ENCODE assay signal across 19 cellular contexts in genomic region chr1:26476958-26477357, GRCh38. TPM values are rescaled to one million over a fixed set of nuclear protein-coding genes. Genes with fewer than 3 reads are reported as not detected.
DNase-seq lines count a peak whose midpoint lies in the region; ATAC-seq and TF ChIP-seq lines count a peak whose summit lies in the region.
"Had no signal": no experiment of that assay in that cellular context is flagged by ENCODE, and none has a peak within 500 bp of the region (broad histone marks: within the 10 kb centered on the region; RNA-seq: fewer than 3 reads in every experiment).

No MANE protein-coding gene starts in this region.

- H3K4me2 ChIP-seq in Loucy (ENCODE audit: low read depth, low read length, poor library complexity, severe bottlenecking), result peak overlapping the region; percentile 23

- TF ChIP-seq CTCF in Loucy (conservative IDR thresholded peaks at IDR 0.05; ENCODE audit: low read length) (no peak), stomach (IDR thresholded peaks at IDR 0.05) (no peak)

- no peak overlapping the region for H2AFZ ChIP-seq in Loucy (ENCODE audit: low read length)

- H3K9me3 Mint-ChIP-seq in activated naive CD4-positive, alpha-beta T cell treated with anti-CD3 and anti-CD28 coated beads, Interleukin-2, amount 50 U/mL, for 24 hours, result no peaks in the 10 kb centered on the region
- no peaks in the 10 kb centered on the region for H3K9me3 Mint-ChIP-seq in activated naive CD8-positive, alpha-beta T cell treated with anti-CD3 and anti-CD28 coated beads for 36 hours
- no peaks in the 10 kb centered on the region for H3K9me3 Mint-ChIP-seq in stimulated activated memory B cell treated with anti-CD40 and anti-IgM and Interleukin-4, amounts not matched to agents 10 μg/mL and 1 μg/mL and 100 μg/mL, for 72 hours
- no peaks in the 10 kb centered on the region for H3K9me3 Mint-ChIP-seq in activated T-helper 2 cell treated with anti-CD3 and anti-CD28 coated beads, Interferon-gamma antibody, Interleukin-2, Interleukin-4, amounts not matched to agents 10 μg/mL and 5 μg/mL and 100 μg/mL, durations not matched to agents 14 hours and 24 hours and 36 hours
- H3K9me3 Mint-ChIP-seq: CD8-positive, alpha-beta T cell; effector memory CD8-positive, alpha-beta T cell had no signal

- peaks cover 40% of the 10 kb centered on the region for H3K36me3 ChIP-seq in Loucy (ENCODE audit: insufficient read depth, low read length)
- peaks cover 17 to 66% (median 60%) of the 10 kb centered on the region in 4 donors for H3K36me3 ChIP-seq in stomach

- no peak overlapping the region for H3K4me3 ChIP-seq in Loucy (ENCODE audit: low read length, poor library complexity, severe bottlenecking)
- no peak overlapping the region for H3K4me3 ChIP-seq in stomach
- H3K4me3 ChIP-seq: thyroid gland had no signal

- peaks cover 33% of the 10 kb centered on the region for H4K20me1 ChIP-seq in Loucy (ENCODE audit: insufficient read depth, low read length, poor library complexity, severe bottlenecking)

- H3K27me3 ChIP-seq in Loucy (ENCODE audit: insufficient read depth, low read length, poor library complexity, severe bottlenecking), result peaks cover 4% of the 10 kb centered on the region
- H3K27me3 ChIP-seq in stomach, result no peaks in the 10 kb centered on the region
- H3K27me3 ChIP-seq: thyroid gland had no signal

- intact Hi-C loops in activated T-helper 2 cell treated with anti-CD3 and anti-CD28 coated beads, Interferon-gamma antibody, Interleukin-2, Interleukin-4, amounts not matched to agents 10 μg/mL and 5 μg/mL and 100 μg/mL, durations not matched to agents 14 hours and 24 hours and 36 hours (cut with micrococcal nuclease), result no loop called here
- intact Hi-C loops in stomach (cut with DNase I; ENCODE audit: low total_unique reads), result no loop called here

- no peak overlapping the region for H3K27ac ChIP-seq in stomach
- H3K27ac ChIP-seq: thyroid gland had no signal

- peaks cover 36% of the 10 kb centered on the region for H3K4me1 Mint-ChIP-seq in activated naive CD4-positive, alpha-beta T cell treated with anti-CD3 and anti-CD28 coated beads, Interleukin-2, amount 50 U/mL, for 24 hours
- H3K4me1 Mint-ChIP-seq in activated naive CD8-positive, alpha-beta T cell treated with anti-CD3 and anti-CD28 coated beads for 36 hours, result peaks cover 32% of the 10 kb centered on the region
- H3K4me1 Mint-ChIP-seq in stimulated activated memory B cell treated with anti-CD40 and anti-IgM and Interleukin-4, amounts not matched to agents 10 μg/mL and 1 μg/mL and 100 μg/mL, for 72 hours, result peaks cover 22% of the 10 kb centered on the region
- H3K4me1 Mint-ChIP-seq in activated T-helper 2 cell treated with anti-CD3 and anti-CD28 coated beads, Interferon-gamma antibody, Interleukin-2, Interleukin-4, amounts not matched to agents 10 μg/mL and 5 μg/mL and 100 μg/mL, durations not matched to agents 14 hours and 24 hours and 36 hours (ENCODE audit: low read depth), result peaks cover 27% of the 10 kb centered on the region

- H3K27ac Mint-ChIP-seq in activated naive CD4-positive, alpha-beta T cell treated with anti-CD3 and anti-CD28 coated beads, Interleukin-2, amount 50 U/mL, for 24 hours, result peak overlapping the region; percentile 74
- peak overlapping the region; percentile 78 for H3K27ac Mint-ChIP-seq in activated naive CD8-positive, alpha-beta T cell treated with anti-CD3 and anti-CD28 coated beads for 36 hours
- peak overlapping the region; percentile 49 for H3K27ac Mint-ChIP-seq in stimulated activated memory B cell treated with anti-CD40 and anti-IgM and Interleukin-4, amounts not matched to agents 10 μg/mL and 1 μg/mL and 100 μg/mL, for 72 hours
- no peak overlapping the region for H3K27ac Mint-ChIP-seq in activated T-helper 2 cell treated with anti-CD3 and anti-CD28 coated beads, Interferon-gamma antibody, Interleukin-2, Interleukin-4, amounts not matched to agents 10 μg/mL and 5 μg/mL and 100 μg/mL, durations not matched to agents 14 hours and 24 hours and 36 hours
- H3K27ac Mint-ChIP-seq: CD8-positive, alpha-beta T cell had no signal

- DNase-seq in activated naive CD4-positive, alpha-beta T cell treated with Interleukin-2 at 50 U/mL for 16 hours, result no peak
- no peak for DNase-seq in activated naive CD8-positive, alpha-beta T cell treated with anti-CD3 and anti-CD28 coated beads for 36 hours
- no peak for DNase-seq in activated T-helper 2 cell treated with anti-CD3 and anti-CD28 coated beads, Interferon-gamma antibody, Interleukin-2, Interleukin-4, amounts not matched to agents 10 μg/mL and 5 μg/mL and 100 μg/mL, durations not matched to agents 14 hours and 24 hours and 36 hours (ENCODE audit: low spot score)
- DNase-seq in stomach, result no peak
- DNase-seq: activated gamma-delta T cell; CD8-positive, alpha-beta T cell; DMS79; effector memory CD8-positive, alpha-beta T cell; midbrain; NCI-H1417 treated with DMSO at 0.1 percent for 48 hours; NCI-H2171 treated with DMSO at 0.1 percent for 48 hours; occipital lobe; PC-3; SIG-M5; thyroid gland had no signal

- TF ChIP-seq POLR2A in stomach (IDR thresholded peaks at IDR 0.05), result no peak

- H3K4me3 Mint-ChIP-seq in activated naive CD4-positive, alpha-beta T cell treated with anti-CD3 and anti-CD28 coated beads, Interleukin-2, amount 50 U/mL, for 24 hours, result no peak overlapping the region
- no peak overlapping the region for H3K4me3 Mint-ChIP-seq in activated naive CD8-positive, alpha-beta T cell treated with anti-CD3 and anti-CD28 coated beads for 36 hours
- no peak overlapping the region for H3K4me3 Mint-ChIP-seq in stimulated activated memory B cell treated with anti-CD40 and anti-IgM and Interleukin-4, amounts not matched to agents 10 μg/mL and 1 μg/mL and 100 μg/mL, for 72 hours
- H3K4me3 Mint-ChIP-seq in activated T-helper 2 cell treated with anti-CD3 and anti-CD28 coated beads, Interferon-gamma antibody, Interleukin-2, Interleukin-4, amounts not matched to agents 10 μg/mL and 5 μg/mL and 100 μg/mL, durations not matched to agents 14 hours and 24 hours and 36 hours (ENCODE audit: low read depth), result no peak overlapping the region
- H3K4me3 Mint-ChIP-seq: CD8-positive, alpha-beta T cell; effector memory CD8-positive, alpha-beta T cell had no signal

- H3K36me3 Mint-ChIP-seq in activated naive CD4-positive, alpha-beta T cell treated with anti-CD3 and anti-CD28 coated beads, Interleukin-2, amount 50 U/mL, for 24 hours, result peaks cover 18% of the 10 kb centered on the region
- peaks cover 45% of the 10 kb centered on the region for H3K36me3 Mint-ChIP-seq in activated naive CD8-positive, alpha-beta T cell treated with anti-CD3 and anti-CD28 coated beads for 36 hours
- peaks cover 35% of the 10 kb centered on the region for H3K36me3 Mint-ChIP-seq in stimulated activated memory B cell treated with anti-CD40 and anti-IgM and Interleukin-4, amounts not matched to agents 10 μg/mL and 1 μg/mL and 100 μg/mL, for 72 hours
- H3K36me3 Mint-ChIP-seq in activated T-helper 2 cell treated with anti-CD3 and anti-CD28 coated beads, Interferon-gamma antibody, Interleukin-2, Interleukin-4, amounts not matched to agents 10 μg/mL and 5 μg/mL and 100 μg/mL, durations not matched to agents 14 hours and 24 hours and 36 hours (ENCODE audit: low read depth), result peaks cover 58% of the 10 kb centered on the region

- 81 to 90% (median 82%) methylated on average over 4 of the region's 4 CpGs for WGBS in stomach, 5 donors

- peaks cover 23% of the 10 kb centered on the region for H3F3A ChIP-seq in Loucy (ENCODE audit: low read depth)

- no peaks in the 10 kb centered on the region for H3K9me3 ChIP-seq in Loucy (ENCODE audit: insufficient read depth, low read depth, low read length)
- no peaks in the 10 kb centered on the region for H3K9me3 ChIP-seq in stomach
- H3K9me3 ChIP-seq: thyroid gland had no signal

- no peak for TF ChIP-seq EP300 in stomach (IDR thresholded peaks at IDR 0.05)

- no peak overlapping the region for H3K9ac ChIP-seq in Loucy (ENCODE audit: low read depth, low read length, poor library complexity, severe bottlenecking)

- peaks cover 36% of the 10 kb centered on the region for H3K79me2 ChIP-seq in Loucy (ENCODE audit: insufficient read depth, low read length)

- H3K4me1 ChIP-seq in Loucy (ENCODE audit: insufficient read depth, low read length, poor library complexity, severe bottlenecking) (peaks cover 18% of the 10 kb centered on the region), stomach (peaks cover 14 to 29% (median 24%) of the 10 kb centered on the region in 4 donors)

- no peaks in the 10 kb centered on the region for H3K27me3 Mint-ChIP-seq in activated naive CD4-positive, alpha-beta T cell treated with anti-CD3 and anti-CD28 coated beads, Interleukin-2, amount 50 U/mL, for 24 hours
- H3K27me3 Mint-ChIP-seq in activated naive CD8-positive, alpha-beta T cell treated with anti-CD3 and anti-CD28 coated beads for 36 hours, result no peaks in the 10 kb centered on the region
- H3K27me3 Mint-ChIP-seq in stimulated activated memory B cell treated with anti-CD40 and anti-IgM and Interleukin-4, amounts not matched to agents 10 μg/mL and 1 μg/mL and 100 μg/mL, for 72 hours, result no peaks in the 10 kb centered on the region
- H3K27me3 Mint-ChIP-seq in activated T-helper 2 cell treated with anti-CD3 and anti-CD28 coated beads, Interferon-gamma antibody, Interleukin-2, Interleukin-4, amounts not matched to agents 10 μg/mL and 5 μg/mL and 100 μg/mL, durations not matched to agents 14 hours and 24 hours and 36 hours (ENCODE audit: low read depth), result no peaks in the 10 kb centered on the region
- H3K27me3 Mint-ChIP-seq: effector memory CD8-positive, alpha-beta T cell had no signal

- ATAC-seq in stimulated activated memory B cell treated with anti-CD40 and anti-IgM and Interleukin-4, amounts not matched to agents 10 μg/mL and 1 μg/mL and 100 μg/mL, for 72 hours, result no peak
- no peak for ATAC-seq in GM18870 (IDR thresholded peaks at IDR 0.05; ENCODE audit: unreplicated experiment)
- ATAC-seq: CD8-positive, alpha-beta T cell; effector memory CD8-positive, alpha-beta T cell; PC-3 had no signal

- no peaks in the 10 kb centered on the region for H3K9me2 ChIP-seq in Loucy (replicated peaks; ENCODE audit: low read depth, low read length)

RNA-seq across cellular contexts. Expression of gene HMGN2, which starts 4.7 kb away (rescaled TPM):
- 100 to 1,000 TPM; 948 to 957 TPM for total RNA-seq in activated naive CD8-positive, alpha-beta T cell treated with anti-CD3 and anti-CD28 coated beads for 36 hours
- total RNA-seq in activated T-helper 2 cell treated with anti-CD3 and anti-CD28 coated beads, Interferon-gamma antibody, Interleukin-2, Interleukin-4, amounts not matched to agents 10 μg/mL and 5 μg/mL and 100 μg/mL, durations not matched to agents 14 hours and 24 hours and 36 hours, result 579 and 591 TPM in 2 replicates
- 100 to 1,000 TPM in 4 of 5 donors, 10 to 100 TPM in 1; 70.1 to 897 (median 422) TPM for total RNA-seq in stomach
- polyA plus RNA-seq in stomach, result 100 to 1,000 TPM; 418 to 629 (median 615) TPM

RNA-seq across cellular contexts. Expression of gene DHDDS, which starts 44.8 kb away (rescaled TPM):
- 10 to 100 TPM; 43.8 to 45.9 TPM for total RNA-seq in activated naive CD8-positive, alpha-beta T cell treated with anti-CD3 and anti-CD28 coated beads for 36 hours
- total RNA-seq in activated T-helper 2 cell treated with anti-CD3 and anti-CD28 coated beads, Interferon-gamma antibody, Interleukin-2, Interleukin-4, amounts not matched to agents 10 μg/mL and 5 μg/mL and 100 μg/mL, durations not matched to agents 14 hours and 24 hours and 36 hours, result 56.2 and 57.3 TPM in 2 replicates
- total RNA-seq in stomach, result 10 to 100 TPM; 32.1 to 63.6 (median 48.1) TPM
- polyA plus RNA-seq in stomach, result 10 to 100 TPM; 15.3 to 41.4 (median 20.8) TPM

RNA-seq across cellular contexts. Expression of gene RPS6KA1, which starts 52.6 kb away (rescaled TPM):
- total RNA-seq in activated naive CD8-positive, alpha-beta T cell treated with anti-CD3 and anti-CD28 coated beads for 36 hours, result 100 to 1,000 TPM; 131 to 133 TPM
- 190 and 199 TPM in 2 replicates for total RNA-seq in activated T-helper 2 cell treated with anti-CD3 and anti-CD28 coated beads, Interferon-gamma antibody, Interleukin-2, Interleukin-4, amounts not matched to agents 10 μg/mL and 5 μg/mL and 100 μg/mL, durations not matched to agents 14 hours and 24 hours and 36 hours
- 100 to 1,000 TPM in 1 of 5 donors, 10 to 100 TPM in 4; 15.2 to 769 (median 46.7) TPM for total RNA-seq in stomach
- polyA plus RNA-seq in stomach, result 10 to 100 TPM; 21.4 to 37.9 (median 25.5) TPM
